ENCODE assay signal across 3 cellular contexts in the genomic region with DNA sequence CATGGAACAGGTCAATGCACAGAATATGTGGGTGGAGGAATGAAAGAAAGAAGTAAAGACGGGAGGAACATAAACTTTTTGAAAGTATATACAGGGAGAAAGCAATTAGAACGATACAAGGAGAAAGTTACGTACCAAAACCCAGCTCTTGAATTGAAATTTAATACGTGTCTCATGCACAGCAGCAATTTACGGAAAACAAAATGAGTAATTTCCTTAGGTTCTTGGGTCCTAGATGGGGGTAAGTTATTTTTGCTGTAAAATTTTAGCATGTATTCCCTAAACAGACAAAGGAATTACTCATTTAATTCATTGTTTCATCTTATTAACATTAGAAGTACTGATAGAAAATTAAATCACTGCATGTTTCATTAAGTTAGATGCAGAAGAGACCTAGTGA.
"Had no signal": no experiment of that assay in that cellular context is flagged by ENCODE, and none has a peak within 500 bp of the region (broad histone marks: within the 10 kb centered on the region; RNA-seq: fewer than 3 reads in every experiment).

No MANE protein-coding gene starts in this region.

- H3K36me3 Mint-ChIP-seq: IgD-negative memory B cell had no signal

- H3K4me1 Mint-ChIP-seq: IgD-negative memory B cell had no signal

- H3K27ac Mint-ChIP-seq: IgD-negative memory B cell had no signal

- H3K27me3 Mint-ChIP-seq: IgD-negative memory B cell had no signal

- DNase-seq: IMR-90, KBM-7 had no signal

- H3K4me3 Mint-ChIP-seq: IgD-negative memory B cell had no signal
